Comparison of ENCODE assay signal across 8 cellular contexts in the genomic region with DNA sequence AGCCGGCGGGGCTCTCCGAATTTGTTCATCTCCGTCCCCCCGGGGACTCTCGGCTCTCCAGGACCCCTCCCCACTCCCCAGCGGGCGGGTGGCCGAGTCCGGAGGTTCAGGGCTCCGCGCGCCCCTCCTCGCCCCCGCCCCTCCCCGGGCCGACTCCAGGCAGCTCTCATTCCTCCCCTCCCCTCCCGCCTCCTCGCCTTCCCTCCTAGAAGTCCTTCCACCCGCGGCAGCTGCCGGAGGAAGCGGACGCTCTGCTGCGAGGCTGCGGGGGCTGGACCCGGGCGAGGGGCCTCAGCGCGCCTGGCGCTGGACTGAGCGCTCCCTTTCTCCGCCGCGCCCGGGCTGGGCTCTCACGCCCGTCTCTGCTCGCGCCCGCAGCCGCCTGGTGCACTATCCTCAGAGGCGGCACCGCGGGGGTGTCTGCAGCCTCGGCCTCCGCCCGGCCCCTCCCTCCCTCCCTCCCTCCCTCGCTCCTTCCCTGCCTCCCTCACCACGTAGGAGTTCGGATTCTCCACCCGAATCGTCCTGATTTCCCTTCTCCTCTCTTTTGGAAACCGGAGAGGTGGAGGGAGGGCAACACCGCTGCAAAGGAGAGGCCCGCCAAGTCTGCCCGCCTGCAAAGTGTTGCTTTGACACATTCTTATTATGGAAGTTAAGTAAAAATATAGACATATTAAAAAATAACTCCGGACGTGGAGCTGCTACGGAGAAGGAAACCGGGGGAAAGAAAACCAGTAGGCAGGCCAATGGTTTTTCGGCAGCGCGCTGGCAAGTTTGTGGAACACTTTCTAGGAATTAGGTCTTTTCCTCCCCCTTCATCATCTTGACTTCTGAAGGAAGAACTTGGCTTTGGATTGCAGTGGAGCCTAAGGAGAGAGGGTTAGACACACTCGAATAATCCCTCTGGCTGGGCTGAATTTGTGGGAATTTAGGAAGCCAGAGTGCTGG. TPM values are rescaled to one million over a fixed set of nuclear protein-coding genes. Genes with fewer than 3 reads are reported as not detected.
DNase-seq lines count a peak whose midpoint lies in the region; ATAC-seq lines count a peak whose summit lies in the region.

A gene with protein sequence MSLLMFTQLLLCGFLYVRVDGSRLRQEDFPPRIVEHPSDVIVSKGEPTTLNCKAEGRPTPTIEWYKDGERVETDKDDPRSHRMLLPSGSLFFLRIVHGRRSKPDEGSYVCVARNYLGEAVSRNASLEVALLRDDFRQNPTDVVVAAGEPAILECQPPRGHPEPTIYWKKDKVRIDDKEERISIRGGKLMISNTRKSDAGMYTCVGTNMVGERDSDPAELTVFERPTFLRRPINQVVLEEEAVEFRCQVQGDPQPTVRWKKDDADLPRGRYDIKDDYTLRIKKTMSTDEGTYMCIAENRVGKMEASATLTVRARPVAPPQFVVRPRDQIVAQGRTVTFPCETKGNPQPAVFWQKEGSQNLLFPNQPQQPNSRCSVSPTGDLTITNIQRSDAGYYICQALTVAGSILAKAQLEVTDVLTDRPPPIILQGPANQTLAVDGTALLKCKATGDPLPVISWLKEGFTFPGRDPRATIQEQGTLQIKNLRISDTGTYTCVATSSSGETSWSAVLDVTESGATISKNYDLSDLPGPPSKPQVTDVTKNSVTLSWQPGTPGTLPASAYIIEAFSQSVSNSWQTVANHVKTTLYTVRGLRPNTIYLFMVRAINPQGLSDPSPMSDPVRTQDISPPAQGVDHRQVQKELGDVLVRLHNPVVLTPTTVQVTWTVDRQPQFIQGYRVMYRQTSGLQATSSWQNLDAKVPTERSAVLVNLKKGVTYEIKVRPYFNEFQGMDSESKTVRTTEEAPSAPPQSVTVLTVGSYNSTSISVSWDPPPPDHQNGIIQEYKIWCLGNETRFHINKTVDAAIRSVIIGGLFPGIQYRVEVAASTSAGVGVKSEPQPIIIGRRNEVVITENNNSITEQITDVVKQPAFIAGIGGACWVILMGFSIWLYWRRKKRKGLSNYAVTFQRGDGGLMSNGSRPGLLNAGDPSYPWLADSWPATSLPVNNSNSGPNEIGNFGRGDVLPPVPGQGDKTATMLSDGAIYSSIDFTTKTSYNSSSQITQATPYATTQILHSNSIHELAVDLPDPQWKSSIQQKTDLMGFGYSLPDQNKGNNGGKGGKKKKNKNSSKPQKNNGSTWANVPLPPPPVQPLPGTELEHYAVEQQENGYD (N-terminal part only) (plus strand): TSS at position 494 of the 948 bp plus-strand sequence. CDS start 687 bp downstream, outside the sequence.

- H3K9me3 Mint-ChIP-seq in activated CD8-positive, alpha-beta memory T cell treated with anti-CD3 and anti-CD28 coated beads, Interleukin-2, amount 10 ng/mL, durations not matched to agents 7 days and 5 days (ENCODE audit: low read depth) = no peaks in the 10 kb centered on the region

- peaks cover 2% of the 10 kb centered on the region for H3K36me3 Mint-ChIP-seq in activated CD8-positive, alpha-beta memory T cell treated with anti-CD3 and anti-CD28 coated beads, Interleukin-2, amount 10 ng/mL, durations not matched to agents 7 days and 5 days

- H3K27me3 Mint-ChIP-seq in activated CD8-positive, alpha-beta memory T cell treated with anti-CD3 and anti-CD28 coated beads, Interleukin-2, amount 10 ng/mL, durations not matched to agents 7 days and 5 days = peaks cover 32% of the 10 kb centered on the region

- no peak within 1 kb of the TSS for H3K27ac ChIP-seq in aorta (ENCODE audit: low read depth in 1 of 2, low read length in 2 of 2)

- WGBS in aorta, 2 donors = 1 to 2% methylated on average over 46 to 65 of the region's 65 CpGs

- no peak within 1 kb of the TSS for H3K4me3 Mint-ChIP-seq in activated CD8-positive, alpha-beta memory T cell treated with anti-CD3 and anti-CD28 coated beads, Interleukin-2, amount 10 ng/mL, durations not matched to agents 7 days and 5 days

- intact Hi-C loops in aorta (cut with DNase I) = loop anchor here (5.0 to 10.0 kb wide), 3 partner anchors 217 to 1607 kb away; no protein-coding TSS in a partner anchor

- peak; percentile 57 for ATAC-seq in aorta (ENCODE audit: low FRiP score)
- ATAC-seq in activated CD8-positive, alpha-beta memory T cell treated with anti-CD3 and anti-CD28 coated beads, Interleukin-2, amount 10 ng/mL, durations not matched to agents 7 days and 5 days = no peak
- no peak for ATAC-seq in HG03439 (IDR thresholded peaks at IDR 0.05; ENCODE audit: unreplicated experiment)

- CTCF ChIA-PET in activated CD8-positive, alpha-beta memory T cell treated with anti-CD3 and anti-CD28 coated beads, Interleukin-2, amount 10 ng/mL, durations not matched to agents 7 days and 5 days (lab: Charles Lee) = no interaction called here

- DNase-seq in DMS153 treated with DMSO at 0.1 percent for 48 hours (lab: John Stamatoyannopoulos, UW; ENCODE audit: unreplicated experiment) (peak; percentile 3), NCI-H345 treated with DMSO at 0.1 percent for 48 hours (lab: John Stamatoyannopoulos, UW; ENCODE audit: unreplicated experiment) (peak; percentile 40), dermis blood vessel endothelial cell (peak; percentile 10), medulla oblongata (ENCODE audit: extremely low spot score) (peak; percentile 37), aorta (peak in 1 of 2 donors; percentile 74)
- no peak for DNase-seq in activated CD8-positive, alpha-beta memory T cell treated with anti-CD3 and anti-CD28 coated beads, Interleukin-2, amount 10 ng/mL, durations not matched to agents 7 days and 5 days
- DNase-seq in effector CD8-positive, alpha-beta T cell (lab: John Stamatoyannopoulos, UW) = no peak

- H3K4me1 Mint-ChIP-seq in activated CD8-positive, alpha-beta memory T cell treated with anti-CD3 and anti-CD28 coated beads, Interleukin-2, amount 10 ng/mL, durations not matched to agents 7 days and 5 days = no peaks in the 10 kb centered on the region

- H3K27me3 ChIP-seq in aorta (ENCODE audit: control insufficient read depth in 1 of 2, insufficient read depth in 2 of 2, low read length in 1 of 2) = no peaks in the 10 kb centered on the region

- peaks cover 0 to 3% of the 10 kb centered on the region in 2 donors for H3K4me1 ChIP-seq in aorta (ENCODE audit: control insufficient read depth in 1 of 2, insufficient read depth in 2 of 2, low read length in 2 of 2)

- H3K9me3 ChIP-seq in aorta (ENCODE audit: control insufficient read depth, low read length) = no peaks in the 10 kb centered on the region

- peak within 1 kb of the TSS; percentile 12 to 94 for H3K4me3 ChIP-seq in aorta (ENCODE audit: low read length in 2 of 2)

- H3K36me3 ChIP-seq in aorta (ENCODE audit: control insufficient read depth in 1 of 2, insufficient read depth in 2 of 2, low read length in 1 of 2) = no peaks in the 10 kb centered on the region

- H3K27ac Mint-ChIP-seq in activated CD8-positive, alpha-beta memory T cell treated with anti-CD3 and anti-CD28 coated beads, Interleukin-2, amount 10 ng/mL, durations not matched to agents 7 days and 5 days = no peak within 1 kb of the TSS

RNA-seq across cellular contexts. Expression of the gene that starts here (rescaled TPM):
- total RNA-seq in dermis blood vessel endothelial cell (not detected in 2 replicates), aorta (1 to 10 TPM; 1.0 to 1.3 TPM)
- polyA plus RNA-seq in aorta = under 1 TPM; 0.05 to 0.13 TPM
- not detected for total RNA-seq in activated CD8-positive, alpha-beta memory T cell treated with anti-CD3 and anti-CD28 coated beads, Interleukin-2, amount 10 ng/mL, durations not matched to agents 7 days and 5 days

Comparison
In these comparisons a context has a peak if more than half of its experiments do, and no peak if none do; other contexts are left out.
1. Peak in DNase-seq in dermis blood vessel endothelial cell; RNA of the gene not detected or under 1 TPM.
2. DNase-seq: peak in DMS153 treated with DMSO at 0.1 percent for 48 hours (single experiment), NCI-H345 treated with DMSO at 0.1 percent for 48 hours (single experiment) and medulla oblongata (single experiment); none in activated CD8-positive, alpha-beta memory T cell treated with anti-CD3 and anti-CD28 coated beads, Interleukin-2, amount 10 ng/mL, durations not matched to agents 7 days and 5 days (single experiment) and effector CD8-positive, alpha-beta T cell (single experiment).